ENCODE assay signal across 16 cellular contexts in genomic region chr1:6248798-6249731, GRCh38. TPM values are rescaled to one million over a fixed set of nuclear protein-coding genes. Genes with fewer than 3 reads are reported as not detected.
DNase-seq lines count a peak whose midpoint lies in the region; ATAC-seq, FAIRE-seq and TF ChIP-seq lines count a peak whose summit lies in the region.
"Had no signal": no experiment of that assay in that cellular context is flagged by ENCODE, and none has a peak within 500 bp of the region (broad histone marks: within the 10 kb centered on the region; RNA-seq: fewer than 3 reads in every experiment).

No MANE protein-coding gene starts in this region.

- H2BK12ac ChIP-seq in H1 (ENCODE audit: low read depth, low read length) = peak overlapping the region; percentile 68; the same call in 1 of the 2 replicates

- no peak overlapping the region for H4K91ac ChIP-seq in H1 (replicated peaks; ENCODE audit: insufficient read length, low read length)

- POLR2A ChIA-PET in H1 (lab: Charles Lee; ENCODE audit: partially characterized antibody) = interaction anchor here (0.7 to 9.3 kb wide), 10 partner anchors 10 to 176 kb away, joined by 3 to 64 read pairs (median 3); partner anchors contain the start of genes GPR153, ICMT and RNF207

- TF ChIP-seq CTCF in H1 (IDR thresholded peaks at IDR 0.05; ENCODE audit: control extremely low read depth in 1 of 3, insufficient read depth in 1 of 3, low read depth in 1 of 3, low read length in 3 of 3) (no peak), lower lobe of right lung (IDR thresholded peaks at IDR 0.05) (no peak), prostate gland (IDR thresholded peaks at IDR 0.05) (no peak)

- ATAC-seq in lower lobe of right lung = peak in 1 of 2 donors; percentile 17

- H3K36me3 ChIP-seq in ACC112 (ENCODE audit: insufficient read depth, low read length) (no peaks in the 10 kb centered on the region), H7 (replicated peaks; ENCODE audit: control insufficient read depth, insufficient read depth, low read length) (no peaks in the 10 kb centered on the region), H1 (ENCODE audit: control insufficient read depth in 2 of 4, insufficient read depth in 4 of 4, low read length in 3 of 4) (no peaks in the 10 kb centered on the region; a peak in 1 of 8 replicates), lower lobe of right lung (peaks cover 4% of the 10 kb centered on the region), prostate gland (no peaks in the 10 kb centered on the region)

- TF ChIP-seq POLR2A in H1 (IDR thresholded peaks at IDR 0.05; ENCODE audit: control extremely low read depth in 1 of 2, low read depth in 2 of 2, low read length in 2 of 2) = no peak
- no peak for TF ChIP-seq POLR2A in prostate gland (IDR thresholded peaks at IDR 0.05)

- peak overlapping the region; percentile 45 to 82 for H3K4me2 ChIP-seq in H1 (ENCODE audit: insufficient read depth in 1 of 2, low read depth in 2 of 2, low read length in 2 of 2)

- H2AK5ac ChIP-seq in H1 (ENCODE audit: low read depth, low read length) = no peak overlapping the region

- DNase-seq in H7 (peak; percentile 92), H1 (ENCODE audit: low read depth in 1 of 2, low spot score in 2 of 2) (peak in 1 of 2 experiments; percentile 69), lower lobe of right lung (no peak), HK-2 (ENCODE audit: unreplicated experiment) (no peak), prostate gland (ENCODE audit: low spot score) (no peak), glomerular visceral epithelial cell (ENCODE audit: extremely low spot score) (no peak), DMS153 (lab: John Stamatoyannopoulos, UW) (no peak)
- DNase-seq: activated CD4-positive, CD25-positive, alpha-beta regulatory T cell; activated naive CD4-positive, alpha-beta T cell treated with Interleukin-2 at 50 U/mL for 16 hours; CD4-positive, CD25-positive, alpha-beta regulatory T cell; effector CD4-positive, alpha-beta T cell; NCI-H1417 had no signal

- H4K5ac ChIP-seq in H1 (ENCODE audit: insufficient read length, low read depth, low read length) = no peak overlapping the region

- H3K27ac ChIP-seq in ACC112 (ENCODE audit: low read depth, low read length) = no peak overlapping the region
- no peak overlapping the region for H3K27ac ChIP-seq in H1 (ENCODE audit: low read depth, low read length)
- no peak overlapping the region for H3K27ac ChIP-seq in lower lobe of right lung
- no peak overlapping the region for H3K27ac ChIP-seq in prostate gland

- WGBS in H1 (ENCODE audit: extremely low coverage in 1 of 2, insufficient coverage in 1 of 2, insufficient read length in 1 of 2, insufficient replicate concordance in 2 of 2, low coverage in 1 of 2, low lambda C conversion rate in 2 of 2, missing lambda C conversion rate in 1 of 2), 2 experiments = 23% methylated on average over 48 of the region's 98 CpGs; no CpG with 5 or more reads in 1 of the 2 experiments
- 48% methylated on average over 14 of the region's 98 CpGs for WGBS in prostate gland

- no peak overlapping the region for H3K23ac ChIP-seq in H1 (ENCODE audit: insufficient read length)

- H3K23me2 ChIP-seq in H1 (ENCODE audit: low read depth, low read length) = peaks cover 17% of the 10 kb centered on the region; the same call in 1 of the 2 replicates

- H2AFZ ChIP-seq in ACC112 (ENCODE audit: low read length, unreplicated experiment) = no peak overlapping the region
- no peak overlapping the region for H2AFZ ChIP-seq in H1 (ENCODE audit: low read length)

- H3K79me1 ChIP-seq in H1 (ENCODE audit: low read depth, low read length) = no peaks in the 10 kb centered on the region

- no peak for TF ChIP-seq RAD21 in H1 (IDR thresholded peaks at IDR 0.05 in 1 of 2, conservative IDR thresholded peaks at IDR 0.05 in 1 of 2; ENCODE audit: low read depth in 2 of 2, low read length in 2 of 2)

- peak overlapping the region; percentile 40; the same call in 1 of the 2 replicates for H2BK15ac ChIP-seq in H1 (ENCODE audit: low read length)

- intact Hi-C loops in lower lobe of right lung (cut with DNase I) (no loop called here), prostate gland (cut with DNase I) (loop anchor here (5.0 kb wide), 1 partner anchor 143 kb away; the partner anchor contains the start of gene ACOT7)

- H3K4me1 ChIP-seq in ACC112 (ENCODE audit: control insufficient read depth, insufficient read depth, low read length, unreplicated experiment) = no peaks in the 10 kb centered on the region
- H3K4me1 ChIP-seq in H1 (replicated peaks in 1 of 4; ENCODE audit: control insufficient read depth in 3 of 4, insufficient read depth in 4 of 4, low read length in 3 of 4) = peaks cover 0 to 20% (median 9%) of the 10 kb centered on the region in 4 experiments; a peak in 5 of 7 replicates
- peaks cover 22% of the 10 kb centered on the region for H3K4me1 ChIP-seq in lower lobe of right lung
- peaks cover 6% of the 10 kb centered on the region for H3K4me1 ChIP-seq in prostate gland (replicated peaks)

- no peak for TF ChIP-seq EP300 in H1 (IDR thresholded peaks at IDR 0.05; ENCODE audit: borderline replicate concordance in 1 of 2, low read depth in 2 of 2, low read length in 2 of 2)

- no peak overlapping the region for H3K18ac ChIP-seq in H1 (ENCODE audit: extremely low read depth, low read length)

- H2BK5ac ChIP-seq in H1 (ENCODE audit: low read depth, low read length) = no peak overlapping the region

- no peak overlapping the region for H2BK120ac ChIP-seq in H1 (replicated peaks; ENCODE audit: low read depth, low read length)

- H3K14ac ChIP-seq in H1 (ENCODE audit: insufficient read length) = no peak overlapping the region

- no peak overlapping the region; the same call in 1 of the 2 replicates for H4K8ac ChIP-seq in H1 (ENCODE audit: extremely low read depth, insufficient read depth, low read length)

- H4K20me1 ChIP-seq in H1 (replicated peaks in 1 of 2; ENCODE audit: control insufficient read depth in 1 of 2, insufficient read depth in 2 of 2, low read length in 2 of 2) = peaks cover 9 to 31% of the 10 kb centered on the region in 2 experiments

- no peak overlapping the region for H3K9ac ChIP-seq in H1 (replicated peaks in 1 of 4; ENCODE audit: extremely low read depth in 1 of 4, low read depth in 3 of 4, low read length in 3 of 4)

- CTCF ChIA-PET in H1 (lab: Charles Lee; ENCODE audit: partially characterized antibody) = interaction anchor here (0.5 to 19.1 kb wide), 21 partner anchors 9 to 582 kb away, joined by 3 to 353 read pairs (median 9); partner anchors contain the start of genes HES2, ICMT, RNF207 and RPL22

- H3K9me3 ChIP-seq in H1 (ENCODE audit: insufficient read depth in 2 of 2, low read depth in 1 of 2, low read length in 1 of 2) = no peaks in the 10 kb centered on the region
- H3K9me3 ChIP-seq in lower lobe of right lung = no peaks in the 10 kb centered on the region
- H3K9me3 ChIP-seq in prostate gland = no peaks in the 10 kb centered on the region

- no peak overlapping the region for H3K4ac ChIP-seq in H1 (replicated peaks; ENCODE audit: insufficient read length, low read depth, low read length)

- no peak overlapping the region for H2BK20ac ChIP-seq in H1 (ENCODE audit: low read length)

- H3K79me2 ChIP-seq in ACC112 (ENCODE audit: control insufficient read depth, insufficient read depth, low read length, unreplicated experiment) = no peaks in the 10 kb centered on the region
- no peaks in the 10 kb centered on the region; a peak in 1 of 4 replicates for H3K79me2 ChIP-seq in H1 (ENCODE audit: control insufficient read depth in 1 of 2, insufficient read depth in 2 of 2, low read length in 2 of 2)

- H3K27me3 ChIP-seq in ACC112 (ENCODE audit: insufficient read depth, low read length) (peaks cover 40% of the 10 kb centered on the region), H7 (ENCODE audit: control insufficient read depth, insufficient read depth, low read length) (peaks cover 52% of the 10 kb centered on the region), H1 (replicated peaks in 1 of 4; ENCODE audit: control insufficient read depth in 3 of 4, extremely low read depth in 1 of 4, insufficient read depth in 3 of 4, low read length in 3 of 4) (peaks cover 16 to 43% (median 34%) of the 10 kb centered on the region in 4 experiments), lower lobe of right lung (ENCODE audit: low read depth) (peaks cover 68% of the 10 kb centered on the region), prostate gland (replicated peaks; ENCODE audit: insufficient read depth) (peaks cover 17% of the 10 kb centered on the region)

- no peak for FAIRE-seq in H1 (lab: Jason Lieb, UNC)
- FAIRE-seq: GM18507 had no signal

- H3K4me3 ChIP-seq in ACC112 (ENCODE audit: low read depth, low read length) (peak overlapping the region; percentile 49; the same call in 1 of the 2 replicates), H7 (ENCODE audit: insufficient read depth, low read depth, low read length) (peak overlapping the region; percentile 32), H1 (ENCODE audit: extremely low read depth in 1 of 4, insufficient read depth in 2 of 4, low read depth in 3 of 4, low read length in 4 of 4) (peak overlapping the region; percentile 1 to 54 (median 26); a peak in 7 of 8 replicates), lower lobe of right lung (peak overlapping the region; percentile 8), prostate gland (no peak overlapping the region)

- H3K56ac ChIP-seq in H1 (replicated peaks; ENCODE audit: insufficient read length, low read depth, low read length) = no peak overlapping the region

RNA-seq across cellular contexts. Expression of gene HES3, which starts 5.1 kb away (rescaled TPM):
- total RNA-seq in H7 (2014; rRNA removed; shearing (Covaris generic)) = 28.2 and 38.8 TPM in 2 replicates
- total RNA-seq in H1 (2021; fragmentation: NEBNext Ultra II Directional; extraction: Animal tissue kit (Norgen Biotek cat#: 25700)) = 54.3 and 67.9 TPM in 2 replicates
- 38.8 and 105 TPM in 2 replicates for polyA plus RNA-seq in H1 (2011; rRNA removed)
- polyA plus RNA-seq in H1 (2011; cell fraction: cytosol; rRNA removed) = 39.6 TPM
- 96.6 TPM for polyA plus RNA-seq in H1 (2011; cell fraction: nucleus; rRNA removed)
- polyA plus RNA-seq in H1 (2012, experiment 1 of 2) = 54.8 to 62.4 TPM (median 58.8 TPM) in 4 replicates
- 66.2 TPM for polyA plus RNA-seq in H1 (2012, experiment 2 of 2)
- polyA plus RNA-seq in H1 (2013, experiment 1 of 2) = 28.3 TPM
- polyA plus RNA-seq in H1 (2013, experiment 2 of 2) = 27.2 TPM
- polyA minus RNA-seq in H1 (2011; rRNA and poly(A)+ RNA removed) = 4.3 and 6.6 TPM in 2 replicates
- 51.3 TPM for polyA minus RNA-seq in H1 (2011; cell fraction: cytosol; rRNA and poly(A)+ RNA removed)
- polyA minus RNA-seq in H1 (2011; cell fraction: nucleus; rRNA and poly(A)+ RNA removed) = 55.7 TPM
- total RNA-seq in lower lobe of right lung (not detected), prostate gland (not detected)
- total RNA-seq: CD4-positive, CD25-positive, alpha-beta regulatory T cell; RPMI7951; skeletal muscle tissue had no signal
- polyA plus RNA-seq: CD4-positive, CD25-positive, alpha-beta regulatory T cell had no signal

RNA-seq across cellular contexts. Expression of gene GPR153, which starts 11.8 kb away (rescaled TPM):
- 15.6 and 25.2 TPM in 2 replicates for total RNA-seq in H7 (2014; rRNA removed; shearing (Covaris generic))
- 5.7 and 6.1 TPM in 2 replicates for total RNA-seq in H1 (2021; fragmentation: NEBNext Ultra II Directional; extraction: Animal tissue kit (Norgen Biotek cat#: 25700))
- 8.1 and 15.6 TPM in 2 replicates for polyA plus RNA-seq in H1 (2011; rRNA removed)
- 8.1 TPM for polyA plus RNA-seq in H1 (2011; cell fraction: cytosol; rRNA removed)
- 16.5 TPM for polyA plus RNA-seq in H1 (2011; cell fraction: nucleus; rRNA removed)
- 4.3 to 8.8 TPM (median 7.7 TPM) in 4 replicates for polyA plus RNA-seq in H1 (2012, experiment 1 of 2)
- polyA plus RNA-seq in H1 (2012, experiment 2 of 2) = 6.5 TPM
- polyA plus RNA-seq in H1 (2013, experiment 1 of 2) = 4.3 TPM
- 3.9 TPM for polyA plus RNA-seq in H1 (2013, experiment 2 of 2)
- polyA minus RNA-seq in H1 (2011; rRNA and poly(A)+ RNA removed) = 5.0 and 7.9 TPM in 2 replicates
- 8.3 TPM for polyA minus RNA-seq in H1 (2011; cell fraction: cytosol; rRNA and poly(A)+ RNA removed)
- 9.7 TPM for polyA minus RNA-seq in H1 (2011; cell fraction: nucleus; rRNA and poly(A)+ RNA removed)
- 16.6 TPM for total RNA-seq in lower lobe of right lung
- total RNA-seq in prostate gland = 1 to 10 TPM; 3.2 to 7.6 TPM
- polyA plus RNA-seq: CD4-positive, CD25-positive, alpha-beta regulatory T cell had no signal

RNA-seq across cellular contexts. Expression of gene ICMT, which starts 13.3 kb away (rescaled TPM):
- 195 and 196 TPM in 2 replicates for total RNA-seq in H7 (2014; rRNA removed; shearing (Covaris generic))
- total RNA-seq in H1 (2021; fragmentation: NEBNext Ultra II Directional; extraction: Animal tissue kit (Norgen Biotek cat#: 25700)) = 105 and 106 TPM in 2 replicates
- polyA plus RNA-seq in H1 (2011; rRNA removed) = 67.4 and 68.4 TPM in 2 replicates
- 70.0 TPM for polyA plus RNA-seq in H1 (2011; cell fraction: cytosol; rRNA removed)
- 53.5 TPM for polyA plus RNA-seq in H1 (2011; cell fraction: nucleus; rRNA removed)
- 72.0 to 85.5 TPM (median 82.2 TPM) in 4 replicates for polyA plus RNA-seq in H1 (2012, experiment 1 of 2)
- polyA plus RNA-seq in H1 (2012, experiment 2 of 2) = 66.0 TPM
- 80.2 TPM for polyA plus RNA-seq in H1 (2013, experiment 1 of 2)
- 101 TPM for polyA plus RNA-seq in H1 (2013, experiment 2 of 2)
- 101 and 111 TPM in 2 replicates for polyA minus RNA-seq in H1 (2011; rRNA and poly(A)+ RNA removed)
- 77.6 TPM for polyA minus RNA-seq in H1 (2011; cell fraction: cytosol; rRNA and poly(A)+ RNA removed)
- 47.2 TPM for polyA minus RNA-seq in H1 (2011; cell fraction: nucleus; rRNA and poly(A)+ RNA removed)
- total RNA-seq in lower lobe of right lung (49.0 TPM), prostate gland (10 to 100 TPM; 54.2 to 58.3 TPM)

RNA-seq across cellular contexts. Expression of gene RNF207, which starts 43.1 kb away (rescaled TPM):
- 6.8 and 25.3 TPM in 2 replicates for total RNA-seq in H7 (2014; rRNA removed; shearing (Covaris generic))
- total RNA-seq in H1 (2021; fragmentation: NEBNext Ultra II Directional; extraction: Animal tissue kit (Norgen Biotek cat#: 25700)) = 3.9 and 4.2 TPM in 2 replicates
- 5.4 and 15.9 TPM in 2 replicates for polyA plus RNA-seq in H1 (2011; rRNA removed)
- 9.2 TPM for polyA plus RNA-seq in H1 (2011; cell fraction: cytosol; rRNA removed)
- polyA plus RNA-seq in H1 (2011; cell fraction: nucleus; rRNA removed) = 47.4 TPM
- polyA plus RNA-seq in H1 (2012, experiment 1 of 2) = 2.6 to 5.0 TPM (median 3.8 TPM) in 4 replicates
- polyA plus RNA-seq in H1 (2012, experiment 2 of 2) = 2.8 TPM
- 4.3 TPM for polyA plus RNA-seq in H1 (2013, experiment 1 of 2)
- 3.0 TPM for polyA plus RNA-seq in H1 (2013, experiment 2 of 2)
- 4.7 and 6.1 TPM in 2 replicates for polyA minus RNA-seq in H1 (2011; rRNA and poly(A)+ RNA removed)
- 5.7 TPM for polyA minus RNA-seq in H1 (2011; cell fraction: cytosol; rRNA and poly(A)+ RNA removed)
- 17.2 TPM for polyA minus RNA-seq in H1 (2011; cell fraction: nucleus; rRNA and poly(A)+ RNA removed)
- total RNA-seq in lower lobe of right lung = 14.0 TPM
- total RNA-seq in prostate gland = 10 to 100 TPM; 45.7 to 47.4 TPM

RNA-seq across cellular contexts. Expression of gene RPL22, which starts 49.7 kb away (rescaled TPM):
- 237 and 308 TPM in 2 replicates for total RNA-seq in H7 (2014; rRNA removed; shearing (Covaris generic))
- 521 and 545 TPM in 2 replicates for total RNA-seq in H1 (2021; fragmentation: NEBNext Ultra II Directional; extraction: Animal tissue kit (Norgen Biotek cat#: 25700))
- 66.8 and 133 TPM in 2 replicates for polyA plus RNA-seq in H1 (2011; rRNA removed)
- polyA plus RNA-seq in H1 (2011; cell fraction: cytosol; rRNA removed) = 234 TPM
- 28.4 TPM for polyA plus RNA-seq in H1 (2011; cell fraction: nucleus; rRNA removed)
- 870 to 2,565 TPM (median 1,339 TPM) in 4 replicates for polyA plus RNA-seq in H1 (2012, experiment 1 of 2)
- 330 TPM for polyA plus RNA-seq in H1 (2012, experiment 2 of 2)
- 1,194 TPM for polyA plus RNA-seq in H1 (2013, experiment 1 of 2)
- polyA plus RNA-seq in H1 (2013, experiment 2 of 2) = 1,207 TPM
- 27.6 and 29.8 TPM in 2 replicates for polyA minus RNA-seq in H1 (2011; rRNA and poly(A)+ RNA removed)
- polyA minus RNA-seq in H1 (2011; cell fraction: cytosol; rRNA and poly(A)+ RNA removed) = 49.7 TPM
- polyA minus RNA-seq in H1 (2011; cell fraction: nucleus; rRNA and poly(A)+ RNA removed) = 47.9 TPM
- 317 TPM for total RNA-seq in lower lobe of right lung
- 100 to 1,000 TPM; 121 to 213 TPM for total RNA-seq in prostate gland

Comparison
In these comparisons a context has a peak if more than half of its experiments do, and no peak if none do; other contexts are left out.
1. H3K4me3 ChIP-seq: peak in ACC112 (single experiment), H7 (single experiment), H1 (4 of 4) and lower lobe of right lung (single experiment); none in prostate gland (0 of 2).
2. RNA of gene HES3, which starts 5.1 kb away (total RNA-seq): 54.3 to 67.9 TPM in H1 and 28.2 to 38.8 TPM in H7; not detected in lower lobe of right lung (single experiment) and not detected in prostate gland; every median in the first group is over 10 times any median in the second.